ENCODE assay signal across 1 cellular context in genomic region chr3:48240711-48241491, GRCh38.
TF ChIP-seq lines count a peak whose summit lies in the region.

Gene ZNF589 (plus strand): TSS chr3:48241104. CDS start chr3:48241172, 68 bp downstream.

TF ChIP-seq in HepG2, 621 proteins besides CTCF, POLR2A, EP300 and RAD21 (continued from another document):
- TF ChIP-seq GZF1 (CRISPR knock-in tag; IDR thresholded peaks at IDR 0.05) (peak; percentile 88; the same call in 1 of the 2 replicates), ZNF253 (CRISPR knock-in tag; IDR thresholded peaks at IDR 0.05; ENCODE audit: borderline replicate concordance) (0 out of 2 replicates have a peak, but pooled peaks have one; percentile 63), GLI4 (CRISPR knock-in tag; IDR thresholded peaks at IDR 0.05; ENCODE audit: borderline replicate concordance) (no peak), LCORL (IDR thresholded peaks at IDR 0.05) (no peak), LCORL (CRISPR knock-in tag; IDR thresholded peaks at IDR 0.05) (no peak), ZNF143 (CRISPR knock-in tag; IDR thresholded peaks at IDR 0.05) (peak; percentile 98), FOXO4 (CRISPR knock-in tag; conservative IDR thresholded peaks at IDR 0.05) (no peak), ZNF816 (CRISPR knock-in tag; IDR thresholded peaks at IDR 0.05; ENCODE audit: borderline replicate concordance) (no peak), ZNF644 (CRISPR knock-in tag; IDR thresholded peaks at IDR 0.05; ENCODE audit: low read depth) (no peak), TOPORS (CRISPR knock-in tag; IDR thresholded peaks at IDR 0.05) (no peak), ZNF646 (CRISPR knock-in tag; IDR thresholded peaks at IDR 0.05) (no peak), PAX8 (CRISPR knock-in tag; IDR thresholded peaks at IDR 0.05; ENCODE audit: borderline replicate concordance) (no peak), MIER2 (CRISPR knock-in tag; IDR thresholded peaks at IDR 0.05) (no peak; the same call in 1 of the 2 replicates), KLF13 (CRISPR knock-in tag; IDR thresholded peaks at IDR 0.05) (0 out of 2 replicates have a peak, but pooled peaks have one; percentile 86), BRD4 (CRISPR knock-in tag; IDR thresholded peaks at IDR 0.05) (no peak; the same call in 1 of the 2 replicates), ZMYM2 (CRISPR knock-in tag; IDR thresholded peaks at IDR 0.05) (peak; percentile 91), KLF9 (CRISPR knock-in tag; IDR thresholded peaks at IDR 0.05; ENCODE audit: low read depth) (no peak), RBM22 (optimal IDR thresholded peaks at IDR 0.05; ENCODE audit: low read length) (no peak), FOXJ3 (CRISPR knock-in tag; IDR thresholded peaks at IDR 0.05; ENCODE audit: borderline replicate concordance) (no peak), ARNT (IDR thresholded peaks at IDR 0.05) (no peak), ZZZ3 (CRISPR knock-in tag; IDR thresholded peaks at IDR 0.05; ENCODE audit: borderline replicate concordance) (no peak), ZMAT3 (CRISPR knock-in tag; conservative IDR thresholded peaks at IDR 0.05) (no peak), ZNF292 (CRISPR knock-in tag; IDR thresholded peaks at IDR 0.05; ENCODE audit: borderline replicate concordance, low read depth) (no peak; the same call in 1 of the 2 replicates), ZFYVE20 (CRISPR knock-in tag; IDR thresholded peaks at IDR 0.05; ENCODE audit: borderline replicate concordance, low read depth) (no peak), ZNF569 (CRISPR knock-in tag; IDR thresholded peaks at IDR 0.05; ENCODE audit: borderline replicate concordance) (peak; percentile 63; the same call in 1 of the 2 replicates), RXRB (CRISPR knock-in tag; IDR thresholded peaks at IDR 0.05; ENCODE audit: borderline replicate concordance) (peak; percentile 77), HDAC2 (CRISPR knock-in tag; IDR thresholded peaks at IDR 0.05) (peak; percentile 88), ZNF343 (CRISPR knock-in tag; IDR thresholded peaks at IDR 0.05) (peak; percentile 81; the same call in 1 of the 2 replicates), ZBTB37 (CRISPR knock-in tag; IDR thresholded peaks at IDR 0.05) (no peak)
- TF ChIP-seq, protein P1, sequence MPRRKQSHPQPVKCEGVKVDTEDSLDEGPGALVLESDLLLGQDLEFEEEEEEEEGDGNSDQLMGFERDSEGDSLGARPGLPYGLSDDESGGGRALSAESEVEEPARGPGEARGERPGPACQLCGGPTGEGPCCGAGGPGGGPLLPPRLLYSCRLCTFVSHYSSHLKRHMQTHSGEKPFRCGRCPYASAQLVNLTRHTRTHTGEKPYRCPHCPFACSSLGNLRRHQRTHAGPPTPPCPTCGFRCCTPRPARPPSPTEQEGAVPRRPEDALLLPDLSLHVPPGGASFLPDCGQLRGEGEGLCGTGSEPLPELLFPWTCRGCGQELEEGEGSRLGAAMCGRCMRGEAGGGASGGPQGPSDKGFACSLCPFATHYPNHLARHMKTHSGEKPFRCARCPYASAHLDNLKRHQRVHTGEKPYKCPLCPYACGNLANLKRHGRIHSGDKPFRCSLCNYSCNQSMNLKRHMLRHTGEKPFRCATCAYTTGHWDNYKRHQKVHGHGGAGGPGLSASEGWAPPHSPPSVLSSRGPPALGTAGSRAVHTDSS (CRISPR knock-in tag; conservative IDR thresholded peaks at IDR 0.05): no peak
- TF ChIP-seq, protein P2, sequence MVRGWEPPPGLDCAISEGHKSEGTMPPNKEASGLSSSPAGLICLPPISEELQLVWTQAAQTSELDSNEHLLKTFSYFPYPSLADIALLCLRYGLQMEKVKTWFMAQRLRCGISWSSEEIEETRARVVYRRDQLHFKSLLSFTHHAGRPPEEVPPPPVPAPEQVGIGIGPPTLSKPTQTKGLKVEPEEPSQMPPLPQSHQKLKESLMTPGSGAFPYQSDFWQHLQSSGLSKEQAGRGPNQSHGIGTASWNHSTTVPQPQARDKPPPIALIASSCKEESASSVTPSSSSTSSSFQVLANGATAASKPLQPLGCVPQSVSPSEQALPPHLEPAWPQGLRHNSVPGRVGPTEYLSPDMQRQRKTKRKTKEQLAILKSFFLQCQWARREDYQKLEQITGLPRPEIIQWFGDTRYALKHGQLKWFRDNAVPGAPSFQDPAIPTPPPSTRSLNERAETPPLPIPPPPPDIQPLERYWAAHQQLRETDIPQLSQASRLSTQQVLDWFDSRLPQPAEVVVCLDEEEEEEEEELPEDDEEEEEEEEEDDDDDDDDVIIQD (CRISPR knock-in tag; IDR thresholded peaks at IDR 0.05; ENCODE audit: low read depth): peak; percentile 46; the same call in 1 of the 2 replicates
- TF ChIP-seq, protein P3, sequence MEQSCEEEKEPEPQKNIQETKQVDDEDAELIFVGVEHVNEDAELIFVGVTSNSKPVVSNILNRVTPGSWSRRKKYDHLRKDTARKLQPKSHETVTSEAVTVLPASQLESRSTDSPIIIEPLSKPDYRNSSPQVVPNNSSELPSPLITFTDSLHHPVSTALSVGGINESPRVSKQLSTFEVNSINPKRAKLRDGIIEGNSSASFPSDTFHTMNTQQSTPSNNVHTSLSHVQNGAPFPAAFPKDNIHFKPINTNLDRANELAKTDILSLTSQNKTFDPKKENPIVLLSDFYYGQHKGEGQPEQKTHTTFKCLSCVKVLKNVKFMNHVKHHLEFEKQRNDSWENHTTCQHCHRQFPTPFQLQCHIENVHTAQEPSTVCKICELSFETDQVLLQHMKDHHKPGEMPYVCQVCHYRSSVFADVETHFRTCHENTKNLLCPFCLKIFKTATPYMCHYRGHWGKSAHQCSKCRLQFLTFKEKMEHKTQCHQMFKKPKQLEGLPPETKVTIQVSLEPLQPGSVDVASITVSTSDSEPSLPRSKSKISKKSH (CRISPR knock-in tag; IDR thresholded peaks at IDR 0.05; ENCODE audit: borderline replicate concordance): peak; percentile 72; the same call in 1 of the 2 replicates
- TF ChIP-seq, protein P4, sequence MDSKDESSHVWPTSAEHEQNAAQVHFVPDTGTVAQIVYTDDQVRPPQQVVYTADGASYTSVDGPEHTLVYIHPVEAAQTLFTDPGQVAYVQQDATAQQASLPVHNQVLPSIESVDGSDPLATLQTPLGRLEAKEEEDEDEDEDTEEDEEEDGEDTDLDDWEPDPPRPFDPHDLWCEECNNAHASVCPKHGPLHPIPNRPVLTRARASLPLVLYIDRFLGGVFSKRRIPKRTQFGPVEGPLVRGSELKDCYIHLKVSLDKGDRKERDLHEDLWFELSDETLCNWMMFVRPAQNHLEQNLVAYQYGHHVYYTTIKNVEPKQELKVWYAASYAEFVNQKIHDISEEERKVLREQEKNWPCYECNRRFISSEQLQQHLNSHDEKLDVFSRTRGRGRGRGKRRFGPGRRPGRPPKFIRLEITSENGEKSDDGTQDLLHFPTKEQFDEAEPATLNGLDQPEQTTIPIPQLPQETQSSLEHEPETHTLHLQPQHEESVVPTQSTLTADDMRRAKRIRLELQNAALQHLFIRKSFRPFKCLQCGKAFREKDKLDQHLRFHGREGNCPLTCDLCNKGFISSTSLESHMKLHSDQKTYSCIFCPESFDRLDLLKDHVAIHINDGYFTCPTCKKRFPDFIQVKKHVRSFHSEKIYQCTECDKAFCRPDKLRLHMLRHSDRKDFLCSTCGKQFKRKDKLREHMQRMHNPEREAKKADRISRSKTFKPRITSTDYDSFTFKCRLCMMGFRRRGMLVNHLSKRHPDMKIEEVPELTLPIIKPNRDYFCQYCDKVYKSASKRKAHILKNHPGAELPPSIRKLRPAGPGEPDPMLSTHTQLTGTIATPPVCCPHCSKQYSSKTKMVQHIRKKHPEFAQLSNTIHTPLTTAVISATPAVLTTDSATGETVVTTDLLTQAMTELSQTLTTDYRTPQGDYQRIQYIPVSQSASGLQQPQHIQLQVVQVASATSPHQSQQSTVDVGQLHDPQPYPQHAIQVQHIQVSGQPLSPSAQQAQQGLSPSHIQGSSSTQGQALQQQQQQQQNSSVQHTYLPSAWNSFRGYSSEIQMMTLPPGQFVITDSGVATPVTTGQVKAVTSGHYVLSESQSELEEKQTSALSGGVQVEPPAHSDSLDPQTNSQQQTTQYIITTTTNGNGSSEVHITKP (CRISPR knock-in tag; IDR thresholded peaks at IDR 0.05; ENCODE audit: low read depth): peak; percentile 84
